ENCODE assay signal across 25 cellular contexts in the genomic region with DNA sequence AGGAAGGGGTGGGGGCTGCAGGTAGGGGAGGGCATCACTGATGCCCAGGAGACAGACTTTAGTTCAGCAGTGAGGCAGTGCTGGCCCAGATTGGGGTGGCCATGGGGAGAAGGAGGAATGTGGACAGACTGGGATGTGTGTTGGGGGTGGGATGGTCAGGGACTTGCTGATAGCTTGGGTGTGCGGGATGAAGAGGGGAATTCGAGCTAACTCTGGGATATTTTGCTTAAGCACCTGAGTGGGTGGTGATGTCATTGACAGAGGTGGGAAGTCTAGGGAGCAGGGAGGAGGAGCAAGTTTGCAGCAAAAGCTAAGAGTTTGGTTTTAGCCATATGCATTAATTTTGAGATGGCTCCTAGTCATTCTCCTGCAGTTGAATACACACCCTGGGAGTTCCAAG.
"Had no signal": no experiment of that assay in that cellular context is flagged by ENCODE, and none has a peak within 500 bp of the region (broad histone marks: within the 10 kb centered on the region; RNA-seq: fewer than 3 reads in every experiment).

No MANE protein-coding gene starts in this region.

- H3K27me3 ChIP-seq: gastrocnemius medialis, hepatocyte, thyroid gland, upper lobe of left lung, uterus had no signal

- H3K4me2 ChIP-seq: hepatocyte had no signal

- H3K27ac ChIP-seq: epithelial cell of prostate, gastrocnemius medialis, hepatocyte, psoas muscle, skin epidermis, stomach, thyroid gland, upper lobe of left lung, uterus had no signal

- H3K9me3 ChIP-seq: gastrocnemius medialis, psoas muscle, stomach, thyroid gland, upper lobe of left lung, uterus had no signal

- H3K79me2 ChIP-seq: hepatocyte had no signal

- ATAC-seq: esophagus mucosa; gastrocnemius medialis; left lobe of liver; natural killer cell treated with Interleukin-12 subunit alpha and Interleukin-12 subunit beta and Interleukin-15 and Interleukin-18, amount 100 ng/mL, for 72 hours; psoas muscle; right cardiac atrium; stimulated activated effector memory CD8-positive, alpha-beta T cell treated with anti-CD3 and anti-CD28 coated beads, Interleukin-12 subunit alpha, Interleukin-12 subunit beta, amount 100 ng/mL, for 72 hours had no signal

- H3K4me3 ChIP-seq: gastrocnemius medialis, hepatocyte, lung, psoas muscle, skin epidermis, stomach, thyroid gland, upper lobe of left lung, uterus had no signal

- H3K4me1 ChIP-seq: gastrocnemius medialis, psoas muscle, thyroid gland, upper lobe of left lung, uterus had no signal

- DNase-seq: effector CD8-positive, alpha-beta T cell; endodermal cell; foreskin fibroblast; gastrocnemius medialis; kidney; naive B cell; nucleus accumbens; psoas muscle; right cardiac atrium; stimulated activated CD4-positive, alpha-beta T cell treated with anti-CD3 and anti-CD28 coated beads, Interleukin-12 subunit alpha, Interleukin-12 subunit beta, amount 100 ng/mL, for 4 hours; stimulated activated CD4-positive, alpha-beta T cell treated with anti-CD3 and anti-CD28 coated beads, Interleukin-1b, Interleukin-23, amount 100 ng/mL, for 48 hours; stimulated activated CD4-positive, alpha-beta T cell treated with anti-CD3 and anti-CD28 coated beads, Interleukin-4, amount 100 ng/mL, for 1 hour; stimulated activated naive CD4-positive, alpha-beta T cell treated with Interleukin-2 at 50 U/mL for 16 hours; stomach; thyroid gland; upper lobe of left lung; uterus had no signal

- H3K36me3 ChIP-seq: gastrocnemius medialis, stomach, thyroid gland, upper lobe of left lung, uterus had no signal

- H2AFZ ChIP-seq: hepatocyte had no signal
